Comparison of ENCODE assay signal across 1 cellular context in genomic region chr5:154038604-154039457, GRCh38.
TF ChIP-seq lines count a peak whose summit lies in the region.

Gene FAM114A2, minus strand, starts transcription at chr5:154038910. Its CDS starts 3,957 bp downstream, at chr5:154034953.
Gene MFAP3, plus strand, starts transcription at chr5:154038967. Its CDS starts 10,756 bp downstream, at chr5:154049723.

TF ChIP-seq in WTC11, 78 proteins besides CTCF, POLR2A, EP300 and RAD21 (continued from another document and continues in another):
- no peak for TF ChIP-seq ATF2 (CRISPR knock-in tag; IDR thresholded peaks at IDR 0.05; ENCODE audit: borderline replicate concordance, low read depth)
- TF ChIP-seq E2F5 (CRISPR knock-in tag; IDR thresholded peaks at IDR 0.05) = peak; percentile 39; the same call in 1 of the 2 replicates
- TF ChIP-seq ZNF425 (CRISPR knock-in tag; conservative IDR thresholded peaks at IDR 0.05) = no peak
- peak; percentile 37; the same call in 1 of the 2 replicates for TF ChIP-seq E2F1 (CRISPR knock-in tag; IDR thresholded peaks at IDR 0.05)
- TF ChIP-seq ZMAT4 (CRISPR knock-in tag; IDR thresholded peaks at IDR 0.05) = no peak
- no peak; the same call in 1 of the 2 replicates for TF ChIP-seq RELA (CRISPR knock-in tag; IDR thresholded peaks at IDR 0.05; ENCODE audit: borderline replicate concordance)
- no peak for TF ChIP-seq GTF2I (CRISPR knock-in tag; conservative IDR thresholded peaks at IDR 0.05)
- TF ChIP-seq GRHL2 (CRISPR knock-in tag; IDR thresholded peaks at IDR 0.05; ENCODE audit: insufficient replicate concordance, severe bottlenecking) = no peak
- peak; percentile 94 for TF ChIP-seq MAX (CRISPR knock-in tag; IDR thresholded peaks at IDR 0.05)
- no peak for TF ChIP-seq EMX1 (CRISPR knock-in tag; IDR thresholded peaks at IDR 0.05)
- TF ChIP-seq MYBL2 (CRISPR knock-in tag; IDR thresholded peaks at IDR 0.05) = peak; percentile 88; the same call in 1 of the 2 replicates
- TF ChIP-seq ZNF396 (CRISPR knock-in tag; IDR thresholded peaks at IDR 0.05; ENCODE audit: borderline replicate concordance) = no peak
- no peak for TF ChIP-seq ATF6 (CRISPR knock-in tag; IDR thresholded peaks at IDR 0.05)
- 0 out of 2 replicates have a peak, but pooled peaks have one; percentile 33 for TF ChIP-seq MLX (CRISPR knock-in tag; IDR thresholded peaks at IDR 0.05)
- TF ChIP-seq ETV6 (CRISPR knock-in tag; IDR thresholded peaks at IDR 0.05) = peak; percentile 92
- TF ChIP-seq HMGXB4 (CRISPR knock-in tag; IDR thresholded peaks at IDR 0.05) = peak; percentile 85
- TF ChIP-seq TEAD1 (CRISPR knock-in tag; IDR thresholded peaks at IDR 0.05) = peak; percentile 71; the same call in 1 of the 2 replicates
- TF ChIP-seq PREB (CRISPR knock-in tag; IDR thresholded peaks at IDR 0.05; ENCODE audit: borderline replicate concordance) = no peak
- no peak for TF ChIP-seq ZSCAN18 (CRISPR knock-in tag; IDR thresholded peaks at IDR 0.05)
- 0 out of 2 replicates have a peak, but pooled peaks have one; percentile 66 for TF ChIP-seq SMAD3 (CRISPR knock-in tag; IDR thresholded peaks at IDR 0.05; ENCODE audit: borderline replicate concordance)
- no peak for TF ChIP-seq ZNF219 (CRISPR knock-in tag; IDR thresholded peaks at IDR 0.05; ENCODE audit: borderline replicate concordance)
- peak; percentile 89 for TF ChIP-seq AFF4 (CRISPR knock-in tag; IDR thresholded peaks at IDR 0.05; ENCODE audit: borderline replicate concordance)
- TF ChIP-seq SMAD4 (CRISPR knock-in tag; IDR thresholded peaks at IDR 0.05) = no peak
- no peak for TF ChIP-seq ZNF423 (CRISPR knock-in tag; IDR thresholded peaks at IDR 0.05)
- TF ChIP-seq NFATC4 (CRISPR knock-in tag; IDR thresholded peaks at IDR 0.05) = no peak
- TF ChIP-seq FOXP4 (CRISPR knock-in tag; IDR thresholded peaks at IDR 0.05) = peak; percentile 93
- TF ChIP-seq NR2C2 (CRISPR knock-in tag; IDR thresholded peaks at IDR 0.05) = peak; percentile 99
- no peak for TF ChIP-seq NR1H2 (CRISPR knock-in tag; IDR thresholded peaks at IDR 0.05)
- no peak for TF ChIP-seq IRF2 (CRISPR knock-in tag; IDR thresholded peaks at IDR 0.05; ENCODE audit: borderline replicate concordance, low read depth)
- TF ChIP-seq CREM (CRISPR knock-in tag; IDR thresholded peaks at IDR 0.05) = 0 out of 2 replicates have a peak, but pooled peaks have one; percentile 82
- TF ChIP-seq GABPB1 (CRISPR knock-in tag; IDR thresholded peaks at IDR 0.05) = peak; percentile 93
- no peak for TF ChIP-seq ZNF263 (CRISPR knock-in tag; IDR thresholded peaks at IDR 0.05; ENCODE audit: low read depth)
